ENCODE assay signal across 18 cellular contexts in genomic region chr20:35603695-35604443, GRCh38.
"Had no signal": no experiment of that assay in that cellular context is flagged by ENCODE, and none has a peak within 500 bp of the region (broad histone marks: within the 10 kb centered on the region; RNA-seq: fewer than 3 reads in every experiment).

No MANE protein-coding gene starts in this region.

- H3K36me3 Mint-ChIP-seq: T-cell had no signal

- H3K27me3 ChIP-seq: ovary, thyroid gland had no signal

- DNase-seq: activated CD4-positive, alpha-beta T cell treated with anti-CD3 and anti-CD28 coated beads for 4 hours; activated CD8-positive, alpha-beta memory T cell treated with anti-CD3 and anti-CD28 coated beads, Interleukin-2, amount 50 U/mL, for 48 hours; activated naive CD4-positive, alpha-beta T cell treated with anti-CD3 and anti-CD28 coated beads for 36 hours; effector CD8-positive, alpha-beta T cell; gastrocnemius medialis; kidney glomerular epithelial cell; mammary epithelial cell; nephron progenitor cell; ovary; stimulated activated CD4-positive, alpha-beta T cell treated with anti-CD3 and anti-CD28 coated beads, Interleukin-4, amount 100 ng/mL, for 4 hours; T1000 had no signal

- H3K4me3 Mint-ChIP-seq: activated CD8-positive, alpha-beta T cell treated with anti-CD3 and anti-CD28 coated beads for 36 hours; activated naive CD4-positive, alpha-beta T cell treated with anti-CD3 and anti-CD28 coated beads for 36 hours had no signal

- ATAC-seq: activated CD8-positive, alpha-beta T cell treated with anti-CD3 and anti-CD28 coated beads for 36 hours; gastrocnemius medialis; T-cell had no signal

- H3K9me3 Mint-ChIP-seq: activated CD8-positive, alpha-beta T cell treated with anti-CD3 and anti-CD28 coated beads for 36 hours; activated naive CD4-positive, alpha-beta T cell treated with anti-CD3 and anti-CD28 coated beads for 36 hours; nephron progenitor cell; T-cell had no signal

- H3K4me3 ChIP-seq: cardiac muscle cell, coronary artery, gastrocnemius medialis, ovary, SK-N-MC, thyroid gland had no signal

- H3K27ac Mint-ChIP-seq: activated CD8-positive, alpha-beta T cell treated with anti-CD3 and anti-CD28 coated beads for 36 hours; activated naive CD4-positive, alpha-beta T cell treated with anti-CD3 and anti-CD28 coated beads for 36 hours; nephron progenitor cell; T-cell had no signal

- H3K36me3 ChIP-seq: cardiac muscle cell, gastrocnemius medialis, ovary, thyroid gland, WERI-Rb-1 had no signal

- H3K27ac ChIP-seq: cardiac muscle cell, coronary artery, gastrocnemius medialis, ovary, SK-N-MC, thyroid gland, WERI-Rb-1 had no signal

- H3K9me3 ChIP-seq: gastrocnemius medialis, ovary, thyroid gland had no signal
